Comparison of ENCODE assay signal across 1 cellular context in genomic region chr7:108515013-108515412, GRCh38.
TF ChIP-seq lines count a peak whose summit lies in the region.

No MANE protein-coding gene starts in this region.

TF ChIP-seq in GM12878, 131 proteins besides CTCF, POLR2A, EP300 and RAD21:
- TF ChIP-seq MEF2B (IDR thresholded peaks at IDR 0.05; ENCODE audit: partially characterized antibody, poor library complexity, severe bottlenecking) (peak; percentile 42), NFIC (IDR thresholded peaks at IDR 0.05; ENCODE audit: low read depth, low read length) (no peak)
TF ChIP-seq in GM12878: peak in this region for 1.
